ENCODE assay signal across 21 cellular contexts in genomic region chr12:53664191-53664590, GRCh38. TPM values are rescaled to one million over a fixed set of nuclear protein-coding genes. Genes with fewer than 3 reads are reported as not detected.
DNase-seq lines count a peak whose midpoint lies in the region; ATAC-seq and TF ChIP-seq lines count a peak whose summit lies in the region.
"Had no signal": no experiment of that assay in that cellular context is flagged by ENCODE, and none has a peak within 500 bp of the region (broad histone marks: within the 10 kb centered on the region; RNA-seq: fewer than 3 reads in every experiment).

No MANE protein-coding gene starts in this region.

- no peak for ATAC-seq in gastroesophageal sphincter
- ATAC-seq in HG03045 (IDR thresholded peaks at IDR 0.05; ENCODE audit: unreplicated experiment): no peak
- ATAC-seq: GM12878, Panc1 had no signal

- no peaks in the 10 kb centered on the region for H3K9me3 ChIP-seq in gastroesophageal sphincter
- H3K9me3 ChIP-seq: Caco-2 had no signal

- H3K27ac ChIP-seq in 22Rv1 (peak overlapping the region; percentile 30), gastroesophageal sphincter (peak overlapping the region in 3 of 4 donors; percentile 50 to 69 (median 57))

- no peaks in the 10 kb centered on the region for H3K27me3 ChIP-seq in gastroesophageal sphincter

- TF ChIP-seq EP300 in gastroesophageal sphincter (IDR thresholded peaks at IDR 0.05): no peak

- DNase-seq in Calu3 (no peak), HuH-7.5 (ENCODE audit: low spot score) (no peak), MCF 10A (ENCODE audit: unreplicated experiment) (no peak), iPS-NIHi11 (ENCODE audit: low spot score) (no peak)
- DNase-seq: Caco-2; CD4-positive, CD25-positive, alpha-beta regulatory T cell; DND-41; H9; Karpas-422; NCI-H1694; NCI-H2081; NCI-H2171 treated with DMSO at 0.1 percent for 48 hours; NCI-H524 treated with DMSO at 0.1 percent for 48 hours; NCI-H82 had no signal

- no peaks in the 10 kb centered on the region for H3K9me3 Mint-ChIP-seq in Calu3 (ENCODE audit: low read depth, unreplicated experiment)
- H3K9me3 Mint-ChIP-seq in activated naive CD8-positive, alpha-beta T cell (ENCODE audit: low read depth): no peaks in the 10 kb centered on the region
- H3K9me3 Mint-ChIP-seq in MCF 10A (ENCODE audit: unreplicated experiment): no peaks in the 10 kb centered on the region
- H3K9me3 Mint-ChIP-seq: CD4-positive, CD25-positive, alpha-beta regulatory T cell; H9; IgD-negative memory B cell had no signal

- H3K4me3 ChIP-seq in gastroesophageal sphincter: no peak overlapping the region
- H3K4me3 ChIP-seq: GM12878 had no signal

- BruUV-seq in Calu3 (replicated peaks; lab: Mats Ljungman, UMichigan) (no TSS peak), MCF 10A (replicated peaks; lab: Mats Ljungman, UMichigan) (no TSS peak)

- TF ChIP-seq CTCF in 22Rv1 (IDR thresholded peaks at IDR 0.05) (no peak), Calu3 (IDR thresholded peaks at IDR 0.05; ENCODE audit: unreplicated experiment) (no peak), gastroesophageal sphincter (IDR thresholded peaks at IDR 0.05) (no peak), MCF 10A (IDR thresholded peaks at IDR 0.05; ENCODE audit: unreplicated experiment) (no peak)

- peaks cover 4 to 50% (median 16%) of the 10 kb centered on the region in 3 donors for H3K4me1 ChIP-seq in gastroesophageal sphincter

- H3K36me3 Mint-ChIP-seq in Calu3 (ENCODE audit: insufficient read depth, unreplicated experiment): peaks cover 35% of the 10 kb centered on the region
- peaks cover 11% of the 10 kb centered on the region for H3K36me3 Mint-ChIP-seq in activated naive CD8-positive, alpha-beta T cell
- peaks cover 79% of the 10 kb centered on the region for H3K36me3 Mint-ChIP-seq in MCF 10A (ENCODE audit: insufficient read depth, unreplicated experiment)

- CTCF ChIA-PET in Calu3 (lab: Charles Lee) (no interaction called here), MCF 10A (lab: Yijun Ruan, JAX) (interaction anchor here (1.9 kb wide), 1 partner anchor 82 kb away, joined by 4 read pairs; no protein-coding TSS in a partner anchor)

- no peak overlapping the region for H3K4me3 Mint-ChIP-seq in Calu3 (ENCODE audit: low read depth, unreplicated experiment)
- H3K4me3 Mint-ChIP-seq in activated naive CD8-positive, alpha-beta T cell: no peak overlapping the region
- no peak overlapping the region for H3K4me3 Mint-ChIP-seq in MCF 10A (ENCODE audit: unreplicated experiment)
- H3K4me3 Mint-ChIP-seq: H9, IgD-negative memory B cell had no signal

- H3K27me3 Mint-ChIP-seq in Calu3 (ENCODE audit: unreplicated experiment) (no peaks in the 10 kb centered on the region), MCF 10A (ENCODE audit: insufficient read depth, unreplicated experiment) (no peaks in the 10 kb centered on the region)
- H3K27me3 Mint-ChIP-seq in activated naive CD8-positive, alpha-beta T cell: no peaks in the 10 kb centered on the region
- H3K27me3 Mint-ChIP-seq: CD4-positive, CD25-positive, alpha-beta regulatory T cell; IgD-negative memory B cell had no signal

- no peak for TF ChIP-seq POLR2A in gastroesophageal sphincter (IDR thresholded peaks at IDR 0.05)

- H3K4me1 Mint-ChIP-seq in Calu3 (ENCODE audit: low read depth, unreplicated experiment) (peaks cover 11% of the 10 kb centered on the region), MCF 10A (ENCODE audit: insufficient read depth, unreplicated experiment) (peaks cover 7% of the 10 kb centered on the region)
- peaks cover 2% of the 10 kb centered on the region for H3K4me1 Mint-ChIP-seq in activated naive CD8-positive, alpha-beta T cell (ENCODE audit: low read depth)
- H3K4me1 Mint-ChIP-seq: IgD-negative memory B cell had no signal

- H3K36me3 ChIP-seq in gastroesophageal sphincter: peaks cover 0 to 68% of the 10 kb centered on the region in 2 donors

- 70 to 79% methylated on average over 4 to 5 of the region's 5 CpGs for WGBS in gastroesophageal sphincter (ENCODE audit: low coverage in 1 of 2), 2 donors

- intact Hi-C loops in Calu3 (cut with micrococcal nuclease; ENCODE audit: unreplicated experiment) (no loop called here), MCF 10A (cut with micrococcal nuclease) (no loop called here)

- POLR2A ChIA-PET in MCF 10A (lab: Yijun Ruan, JAX): interaction anchor here (0.5 to 2.4 kb wide), 5 partner anchors 11 to 189 kb away, joined by 3 to 15 read pairs (median 3); partner anchors contain the start of genes ATF7 and ATP5MC2

- H3K27ac Mint-ChIP-seq in Calu3 (ENCODE audit: unreplicated experiment) (peak overlapping the region; percentile 21), MCF 10A (ENCODE audit: low read depth, unreplicated experiment) (no peak overlapping the region)
- H3K27ac Mint-ChIP-seq in activated naive CD8-positive, alpha-beta T cell: peak overlapping the region; percentile 74
- H3K27ac Mint-ChIP-seq: CD4-positive, CD25-positive, alpha-beta regulatory T cell had no signal

RNA-seq across cellular contexts. Expression of gene ATP5MC2, which starts 11.7 kb away (rescaled TPM):
- 169 and 173 TPM in 2 replicates for total RNA-seq in Calu3 (2022)
- total RNA-seq in gastroesophageal sphincter: 100 to 1,000 TPM; 197 to 324 (median 245) TPM
- 328 and 381 TPM in 2 replicates for total RNA-seq in MCF 10A (2022)

RNA-seq across cellular contexts. Expression of gene ATF7, which starts 38.0 kb away (rescaled TPM):
- total RNA-seq in Calu3 (2022): 18.0 and 24.9 TPM in 2 replicates
- total RNA-seq in gastroesophageal sphincter: 10 to 100 TPM; 26.7 to 54.9 (median 33.3) TPM
- 39.6 and 40.8 TPM in 2 replicates for total RNA-seq in MCF 10A (2022)
